Comparison of ENCODE assay signal across 17 cellular contexts in genomic region chr20:37317316-37317715, GRCh38. TPM values are rescaled to one million over a fixed set of nuclear protein-coding genes. Genes with fewer than 3 reads are reported as not detected.
A peak's percentile ranks its signal among the peaks of the same experiment; 100 is the strongest.
DNase-seq lines count a peak whose midpoint lies in the region; ATAC-seq, FAIRE-seq and TF ChIP-seq lines count a peak whose summit lies in the region.
"Had no signal": no experiment of that assay in that cellular context is flagged by ENCODE, and none has a peak within 500 bp of the region (broad histone marks: within the 10 kb centered on the region; RNA-seq: fewer than 3 reads in every experiment).

No MANE protein-coding gene starts in this region.

- H3K9me3 ChIP-seq in OCI-LY3 (ENCODE audit: insufficient read depth, low read length): no peaks in the 10 kb centered on the region
- no peaks in the 10 kb centered on the region for H3K9me3 ChIP-seq in smooth muscle cell (replicated peaks; ENCODE audit: low read depth)
- H3K9me3 ChIP-seq: tibial artery had no signal

- H3K9me3 Mint-ChIP-seq in effector memory CD8-positive, alpha-beta T cell: no peaks in the 10 kb centered on the region

- peak; percentile 20 for FAIRE-seq in GM12891 (lab: Jason Lieb, UNC)
- FAIRE-seq: RCC 7860 had no signal

- H3F3A ChIP-seq in smooth muscle cell (ENCODE audit: low read depth): peaks cover 42% of the 10 kb centered on the region

- DNase-seq in GM12891 (ENCODE audit: insufficient read length, low spot score): no peak
- DNase-seq in effector memory CD8-positive, alpha-beta T cell: no peak
- DNase-seq in smooth muscle cell (lab: John Stamatoyannopoulos, UW; ENCODE audit: unreplicated experiment): no peak
- DNase-seq in NCI-H345 treated with DMSO at 0.1 percent for 48 hours (lab: John Stamatoyannopoulos, UW; ENCODE audit: unreplicated experiment): no peak
- no peak for DNase-seq in NCI-H1092 treated with DMSO at 0.1 percent for 48 hours (lab: John Stamatoyannopoulos, UW)
- no peak for DNase-seq in GM03348 (ENCODE audit: low spot score)
- DNase-seq: activated CD8-positive, alpha-beta memory T cell treated with anti-CD3 and anti-CD28 coated beads, Interleukin-2, amount 50 U/mL, for 4 hours; C1 segment of cervical spinal cord; KBM-7; NCI-H1048; NCI-H774; stimulated activated CD4-positive, alpha-beta T cell treated with anti-CD3 and anti-CD28 coated beads, Interleukin-4, amount 100 ng/mL, for 24 hours; SW 1271 had no signal

- WGBS in smooth muscle cell (ENCODE audit: low lambda C conversion rate): 30% methylated on average over 6 of the region's 6 CpGs

- H3K79me2 ChIP-seq in OCI-LY3 (ENCODE audit: low read length) (peaks cover 24% of the 10 kb centered on the region), smooth muscle cell (ENCODE audit: low read depth) (peaks cover 7% of the 10 kb centered on the region)

- H3K36me3 Mint-ChIP-seq in effector memory CD8-positive, alpha-beta T cell (ENCODE audit: insufficient read depth): peaks cover 7% of the 10 kb centered on the region

- H3K4me1 ChIP-seq in OCI-LY3 (ENCODE audit: low read length) (peaks cover 42% of the 10 kb centered on the region), smooth muscle cell (ENCODE audit: low read depth) (peaks cover 47% of the 10 kb centered on the region)

- no peak overlapping the region for H3K4me3 Mint-ChIP-seq in effector memory CD8-positive, alpha-beta T cell

- peak overlapping the region; percentile 41 to 95 for H3K27ac Mint-ChIP-seq in effector memory CD8-positive, alpha-beta T cell

- no peak for ATAC-seq in effector memory CD8-positive, alpha-beta T cell (replicated peaks)

- H3K27ac ChIP-seq in OCI-LY3 (ENCODE audit: low read length): peak overlapping the region; percentile 74; the same call in 1 of the 2 replicates
- H3K27ac ChIP-seq in smooth muscle cell (ENCODE audit: low read depth): peak overlapping the region; percentile 97

- peaks cover 28 to 31% of the 10 kb centered on the region in 2 donors for H3K4me1 Mint-ChIP-seq in effector memory CD8-positive, alpha-beta T cell (ENCODE audit: low read depth in 2 of 2)

- H3K4me2 ChIP-seq in OCI-LY3 (ENCODE audit: low read length): no peak overlapping the region
- H3K4me2 ChIP-seq in smooth muscle cell: no peak overlapping the region

- TF ChIP-seq CTCF in OCI-LY3 (IDR thresholded peaks at IDR 0.05; ENCODE audit: low read depth, low read length): no peak
- TF ChIP-seq CTCF in smooth muscle cell (IDR thresholded peaks at IDR 0.05; ENCODE audit: borderline replicate concordance, insufficient read depth, poor library complexity, severe bottlenecking): no peak

- H3K27me3 ChIP-seq in OCI-LY3 (ENCODE audit: low read depth, low read length): no peaks in the 10 kb centered on the region
- no peaks in the 10 kb centered on the region for H3K27me3 ChIP-seq in smooth muscle cell (ENCODE audit: low read depth)
- H3K27me3 ChIP-seq: tibial artery had no signal

- H3K4me3 ChIP-seq in OCI-LY3 (ENCODE audit: low read length): no peak overlapping the region
- no peak overlapping the region for H3K4me3 ChIP-seq in smooth muscle cell
- H3K4me3 ChIP-seq: tibial artery had no signal

- no peak overlapping the region for H2AFZ ChIP-seq in OCI-LY3 (ENCODE audit: low read depth, low read length)
- no peak overlapping the region for H2AFZ ChIP-seq in smooth muscle cell (ENCODE audit: low read depth)

- H3K9ac ChIP-seq in OCI-LY3 (ENCODE audit: low read length) (no peak overlapping the region), smooth muscle cell (ENCODE audit: low read depth) (no peak overlapping the region)

- no peaks in the 10 kb centered on the region for H4K20me1 ChIP-seq in OCI-LY3 (ENCODE audit: insufficient read depth, low read length)
- no peaks in the 10 kb centered on the region for H4K20me1 ChIP-seq in smooth muscle cell (ENCODE audit: low read depth)

- no peaks in the 10 kb centered on the region for H3K27me3 Mint-ChIP-seq in effector memory CD8-positive, alpha-beta T cell

- H3K36me3 ChIP-seq in OCI-LY3 (replicated peaks; ENCODE audit: low read depth, low read length) (peaks cover 48% of the 10 kb centered on the region), smooth muscle cell (ENCODE audit: low read depth) (no peaks in the 10 kb centered on the region)

- TF ChIP-seq POLR2A in GM12891 (IDR thresholded peaks at IDR 0.05; ENCODE audit: low read depth, low read length): no peak

TF ChIP-seq in GM12891, 5 proteins besides CTCF, POLR2A, EP300 and RAD21:
- TF ChIP-seq POLR2AphosphoS5 (IDR thresholded peaks at IDR 0.05; ENCODE audit: low read depth, low read length): 0 out of 2 replicates have a peak, but pooled peaks have one; percentile 6
- no peak for TF ChIP-seq TAF1 (IDR thresholded peaks at IDR 0.05; ENCODE audit: low read depth, low read length)
- TF ChIP-seq POU2F2 (IDR thresholded peaks at IDR 0.05; ENCODE audit: low read depth, low read length): no peak
- no peak for TF ChIP-seq SPI1 (IDR thresholded peaks at IDR 0.05; ENCODE audit: low read depth, low read length)
- no peak for TF ChIP-seq PAX5 (IDR thresholded peaks at IDR 0.05; ENCODE audit: insufficient read depth, low read length, severe bottlenecking)

RNA-seq across cellular contexts. Expression of gene MANBAL, which starts 27.9 kb away (rescaled TPM):
- 17.5 TPM for polyA plus RNA-seq in GM12891 (2012; ENCODE audit: low read depth, missing spikeins)
- total RNA-seq in smooth muscle cell: 28.1 and 33.7 TPM in 2 replicates
- 86.2 and 89.0 TPM in 2 replicates for polyA plus RNA-seq in smooth muscle cell

RNA-seq across cellular contexts. Expression of gene SRC, which starts 28.6 kb away (rescaled TPM):
- 24.6 TPM for polyA plus RNA-seq in GM12891 (2012; ENCODE audit: low read depth, missing spikeins)
- total RNA-seq in smooth muscle cell: 26.7 and 36.5 TPM in 2 replicates
- 26.0 and 47.7 TPM in 2 replicates for polyA plus RNA-seq in smooth muscle cell

RNA-seq across cellular contexts. Expression of gene GHRH, which starts 55.7 kb away (rescaled TPM):
- polyA plus RNA-seq in GM12891 (2012; ENCODE audit: low read depth, missing spikeins): not detected
- total RNA-seq in smooth muscle cell: not detected in 2 replicates
- polyA plus RNA-seq in smooth muscle cell: not detected in 2 replicates
- total RNA-seq: fibroblast of villous mesenchyme had no signal
